In genomic region chr6:35368038-35368887, GRCh38 we compare ENCODE assay signal across 8 cellular contexts. TPM values are rescaled to one million over a fixed set of nuclear protein-coding genes. Genes with fewer than 3 reads are reported as not detected.
A peak's percentile ranks its signal among the peaks of the same experiment; 100 is the strongest.
DNase-seq lines count a peak whose midpoint lies in the region; ATAC-seq, FAIRE-seq and TF ChIP-seq lines count a peak whose summit lies in the region.

No MANE protein-coding gene starts in this region.

- H3K9me3 Mint-ChIP-seq in T-helper 1 cell treated with Interleukin-12 subunit alpha and Interleukin-12 subunit beta and Interleukin-4 antibody, amounts not matched to agents 30 μg/mL and 1 μg/mL, for 36 hours: no peaks in the 10 kb centered on the region

- H3K9me3 ChIP-seq in A549: no peaks in the 10 kb centered on the region

- peaks cover 50% of the 10 kb centered on the region for H3K4me1 Mint-ChIP-seq in T-helper 1 cell treated with Interleukin-12 subunit alpha and Interleukin-12 subunit beta and Interleukin-4 antibody, amounts not matched to agents 30 μg/mL and 1 μg/mL, for 36 hours (ENCODE audit: low read depth)

- DNase-seq in A549 (ENCODE audit: low read depth in 1 of 2, low spot score in 1 of 2) (peak in 1 of 2 experiments; percentile 55), GM06990 (ENCODE audit: extremely low read depth, insufficient read length) (peak; percentile 29), foreskin fibroblast (peak; percentile 82 to 89), DMS114 treated with DMSO at 0.1 percent for 48 hours (lab: John Stamatoyannopoulos, UW; ENCODE audit: unreplicated experiment) (no peak), NCI-H2171 treated with DMSO at 0.1 percent for 48 hours (lab: John Stamatoyannopoulos, UW) (no peak), activated gamma-delta T cell (lab: John Stamatoyannopoulos, UW) (no peak)

- TF ChIP-seq CTCF in A549 (IDR thresholded peaks at IDR 0.05): no peak
- TF ChIP-seq CTCF in GM06990 (IDR thresholded peaks at IDR 0.05; ENCODE audit: insufficient read depth, low read length, poor library complexity, severe bottlenecking): no peak
- no peak for TF ChIP-seq CTCF in foreskin fibroblast (IDR thresholded peaks at IDR 0.05; ENCODE audit: low read depth, low read length)

- no peaks in the 10 kb centered on the region for H3K27me3 Mint-ChIP-seq in T-helper 1 cell treated with Interleukin-12 subunit alpha and Interleukin-12 subunit beta and Interleukin-4 antibody, amounts not matched to agents 30 μg/mL and 1 μg/mL, for 36 hours (ENCODE audit: low read depth)

- POLR2A ChIA-PET in A549 (lab: Yijun Ruan, JAX): no interaction called here

- TF ChIP-seq POLR2A in A549 (IDR thresholded peaks at IDR 0.05; ENCODE audit: low read length): no peak

- peak overlapping the region; percentile 72 for H3K27ac Mint-ChIP-seq in T-helper 1 cell treated with Interleukin-12 subunit alpha and Interleukin-12 subunit beta and Interleukin-4 antibody, amounts not matched to agents 30 μg/mL and 1 μg/mL, for 36 hours

- CTCF ChIA-PET in A549 (lab: Yijun Ruan, JAX): interaction anchor here (0.6 to 0.9 kb wide), 5 partner anchors 12 to 99 kb away, joined by 3 to 4 read pairs (median 3); partner anchors contain the start of gene PPARD

- peaks cover 28% of the 10 kb centered on the region for H3K36me3 Mint-ChIP-seq in T-helper 1 cell treated with Interleukin-12 subunit alpha and Interleukin-12 subunit beta and Interleukin-4 antibody, amounts not matched to agents 30 μg/mL and 1 μg/mL, for 36 hours (ENCODE audit: low read depth)

- H3K27me3 ChIP-seq in GM06990 (replicated peaks; ENCODE audit: control insufficient read depth, insufficient read depth, low read length): no peaks in the 10 kb centered on the region

- no peak overlapping the region for H3K4me3 ChIP-seq in A549
- H3K4me3 ChIP-seq in GM06990 (replicated peaks; ENCODE audit: low read depth, low read length): no peak overlapping the region
- no peak overlapping the region for H3K4me3 ChIP-seq in foreskin fibroblast (ENCODE audit: low read depth in 1 of 2, low read length in 2 of 2)

- H3K4me1 ChIP-seq in A549: peaks cover 34% of the 10 kb centered on the region

- no peak for FAIRE-seq in A549 (lab: Jason Lieb, UNC)

- 94% methylated on average over 2 of the region's 2 CpGs for WGBS in A549 (ENCODE audit: missing lambda C conversion rate)

- H3K4me2 ChIP-seq in A549: peak overlapping the region; percentile 47

- no peak for TF ChIP-seq EP300 in A549 (IDR thresholded peaks at IDR 0.05)

- peak; percentile 16 to 51; a peak in 3 of 6 replicates for ATAC-seq in A549
- ATAC-seq in HG03108 (IDR thresholded peaks at IDR 0.05; ENCODE audit: unreplicated experiment): no peak

- no peak for TF ChIP-seq RAD21 in A549 (conservative IDR thresholded peaks at IDR 0.05 in 1 of 2, IDR thresholded peaks at IDR 0.05 in 1 of 2)

- peak overlapping the region; percentile 54 to 64; a peak in 5 of 6 replicates for H3K27ac ChIP-seq in A549

- H3K36me3 ChIP-seq in GM06990 (ENCODE audit: control insufficient read depth, insufficient read depth, low read length): no peaks in the 10 kb centered on the region

- H3K4me3 Mint-ChIP-seq in T-helper 1 cell treated with Interleukin-12 subunit alpha and Interleukin-12 subunit beta and Interleukin-4 antibody, amounts not matched to agents 30 μg/mL and 1 μg/mL, for 36 hours: no peak overlapping the region

TF ChIP-seq in A549, 52 proteins besides CTCF, POLR2A, EP300 and RAD21:
- TF ChIP-seq GATA3 (IDR thresholded peaks at IDR 0.05; ENCODE audit: borderline replicate concordance) (0 out of 2 replicates have a peak, but pooled peaks have one; percentile 17), TP53 (CRISPR knock-in tag; IDR thresholded peaks at IDR 0.05) (no peak)

RNA-seq across cellular contexts. Expression of gene PPARD, which starts 25.9 kb away (rescaled TPM):
- polyA plus RNA-seq in A549 (2011; rRNA removed) (3.8 and 4.1 TPM in 2 replicates), A549 (2017; fragmentation: RNase III; extraction: RNeasy Plus Mini Kit Qiagen cat#74134 plus additional on column Dnase treatment) (5.1 to 5.9 TPM (median 5.4 TPM) in 3 replicates)
- polyA plus RNA-seq in A549 (2012; cell fraction: cytosol; rRNA removed): 4.7 and 6.4 TPM in 2 replicates
- 8.4 and 10.2 TPM in 2 replicates for polyA plus RNA-seq in A549 (2012; cell fraction: nucleus; rRNA removed)
- 3.8 and 5.6 TPM in 2 replicates for polyA minus RNA-seq in A549 (2011; rRNA and poly(A)+ RNA removed)

Comparison
In these comparisons a context has a peak if more than half of its experiments do, and no peak if none do; other contexts are left out.
1. DNase-seq: peak in GM06990 (single experiment) and foreskin fibroblast (2 of 2); none in DMS114 treated with DMSO at 0.1 percent for 48 hours (single experiment), NCI-H2171 treated with DMSO at 0.1 percent for 48 hours (single experiment) and activated gamma-delta T cell (single experiment).